13 cellular contexts compared by ENCODE assay signal in genomic region chr5:43309657-43310056, GRCh38. TPM values are rescaled to one million over a fixed set of nuclear protein-coding genes. Genes with fewer than 3 reads are reported as not detected.
DNase-seq lines count a peak whose midpoint lies in the region; ATAC-seq and TF ChIP-seq lines count a peak whose summit lies in the region.
"Had no signal": no experiment of that assay in that cellular context is flagged by ENCODE, and none has a peak within 500 bp of the region (broad histone marks: within the 10 kb centered on the region; RNA-seq: fewer than 3 reads in every experiment).

No MANE protein-coding gene starts in this region.

- H4K20me1 ChIP-seq in SU-DHL-6 (ENCODE audit: low read depth, low read length): peaks cover 63% of the 10 kb centered on the region

- no peaks in the 10 kb centered on the region for H3K27me3 ChIP-seq in SU-DHL-6 (ENCODE audit: low read length)
- H3K27me3 ChIP-seq in colonic mucosa: no peaks in the 10 kb centered on the region
- H3K27me3 ChIP-seq: tibial artery had no signal

- H3K9me2 ChIP-seq in SU-DHL-6 (replicated peaks; ENCODE audit: insufficient read depth, low read length): no peaks in the 10 kb centered on the region

- intact Hi-C loops in colonic mucosa (cut with DNase I): loop anchor here (5.0 kb wide), 1 partner anchor 187 kb away; the partner anchor contains the start of gene ZNF131

- no peaks in the 10 kb centered on the region for H3K9me3 ChIP-seq in SU-DHL-6 (ENCODE audit: insufficient read depth, low read length)
- no peaks in the 10 kb centered on the region for H3K9me3 ChIP-seq in colonic mucosa
- H3K9me3 ChIP-seq: tibial artery had no signal

- H3K36me3 ChIP-seq in SU-DHL-6 (ENCODE audit: low read length) (peaks cover 44% of the 10 kb centered on the region), colonic mucosa (no peaks in the 10 kb centered on the region)
- H3K36me3 ChIP-seq: tibial artery had no signal

- no peak for DNase-seq in activated naive CD8-positive, alpha-beta T cell treated with anti-CD3 and anti-CD28 coated beads for 36 hours
- DNase-seq in foreskin fibroblast (no peak), colonic mucosa (no peak), DMS53 treated with DMSO at 0.1 percent for 48 hours (lab: John Stamatoyannopoulos, UW; ENCODE audit: unreplicated experiment) (no peak)
- DNase-seq in stimulated activated naive B cell treated with anti-CD40 and anti-IgM and Interleukin-4, amounts not matched to agents 10 μg/mL and 1 μg/mL and 100 μg/mL, for 72 hours: no peak
- DNase-seq: CD4-positive, alpha-beta T cell; HCEC 1CT; NCI-H2081 treated with DMSO at 0.1 percent for 48 hours; stimulated activated CD4-positive, alpha-beta T cell treated with anti-CD3 and anti-CD28 coated beads, Interleukin-2, amount 100 ng/mL, for 24 hours; tibial artery had no signal

- peaks cover 7% of the 10 kb centered on the region for H3K4me1 ChIP-seq in colonic mucosa

- no peak for ATAC-seq in stimulated activated naive B cell treated with anti-CD40 and anti-IgM and Interleukin-4, amounts not matched to agents 10 μg/mL and 1 μg/mL and 100 μg/mL, for 72 hours (replicated peaks)
- no peak for ATAC-seq in GM21390 (IDR thresholded peaks at IDR 0.05; ENCODE audit: unreplicated experiment)

- no peaks in the 10 kb centered on the region for H3K27me3 Mint-ChIP-seq in activated naive CD8-positive, alpha-beta T cell
- H3K27me3 Mint-ChIP-seq in activated naive CD8-positive, alpha-beta T cell treated with anti-CD3 and anti-CD28 coated beads for 36 hours: no peaks in the 10 kb centered on the region
- H3K27me3 Mint-ChIP-seq in stimulated activated naive B cell treated with anti-CD40 and anti-IgM and Interleukin-4, amounts not matched to agents 10 μg/mL and 1 μg/mL and 100 μg/mL, for 72 hours: no peaks in the 10 kb centered on the region
- H3K27me3 Mint-ChIP-seq: CD4-positive, alpha-beta T cell had no signal

- peaks cover 73% of the 10 kb centered on the region for H3K4me1 Mint-ChIP-seq in activated naive CD8-positive, alpha-beta T cell (ENCODE audit: low read depth)
- peaks cover 61% of the 10 kb centered on the region for H3K4me1 Mint-ChIP-seq in activated naive CD8-positive, alpha-beta T cell treated with anti-CD3 and anti-CD28 coated beads for 36 hours
- peaks cover 29 to 78% of the 10 kb centered on the region in 2 donors for H3K4me1 Mint-ChIP-seq in stimulated activated naive B cell treated with anti-CD40 and anti-IgM and Interleukin-4, amounts not matched to agents 10 μg/mL and 1 μg/mL and 100 μg/mL, for 72 hours

- H3K4me3 ChIP-seq in SU-DHL-6 (ENCODE audit: insufficient read depth, low read length, poor library complexity, severe bottlenecking) (no peak overlapping the region), foreskin fibroblast (ENCODE audit: low read depth in 1 of 2, low read length in 2 of 2) (peak overlapping the region; percentile 7 to 87), colonic mucosa (no peak overlapping the region)
- H3K4me3 ChIP-seq: tibial artery had no signal

- TF ChIP-seq CTCF in SU-DHL-6 (IDR thresholded peaks at IDR 0.05; ENCODE audit: insufficient read depth, low read length, poor library complexity, severe bottlenecking): no peak
- TF ChIP-seq CTCF in foreskin fibroblast (IDR thresholded peaks at IDR 0.05; ENCODE audit: low read depth, low read length): no peak
- TF ChIP-seq CTCF in colonic mucosa (IDR thresholded peaks at IDR 0.05): no peak

- H3K27ac Mint-ChIP-seq in activated naive CD8-positive, alpha-beta T cell: peak overlapping the region; percentile 11
- no peak overlapping the region for H3K27ac Mint-ChIP-seq in activated naive CD8-positive, alpha-beta T cell treated with anti-CD3 and anti-CD28 coated beads for 36 hours
- H3K27ac Mint-ChIP-seq in stimulated activated naive B cell treated with anti-CD40 and anti-IgM and Interleukin-4, amounts not matched to agents 10 μg/mL and 1 μg/mL and 100 μg/mL, for 72 hours: no peak overlapping the region
- H3K27ac Mint-ChIP-seq: CD4-positive, alpha-beta T cell had no signal

- H3K27ac ChIP-seq in SU-DHL-6 (ENCODE audit: low read depth, low read length): peak overlapping the region; percentile 26; the same call in 1 of the 2 replicates
- H3K27ac ChIP-seq in colonic mucosa: no peak overlapping the region
- H3K27ac ChIP-seq: tibial artery had no signal

- H3K9me3 Mint-ChIP-seq in activated naive CD8-positive, alpha-beta T cell (ENCODE audit: low read depth): peaks cover 2% of the 10 kb centered on the region
- H3K9me3 Mint-ChIP-seq in activated naive CD8-positive, alpha-beta T cell treated with anti-CD3 and anti-CD28 coated beads for 36 hours: peaks cover 4% of the 10 kb centered on the region
- peaks cover 3% of the 10 kb centered on the region in 2 donors for H3K9me3 Mint-ChIP-seq in stimulated activated naive B cell treated with anti-CD40 and anti-IgM and Interleukin-4, amounts not matched to agents 10 μg/mL and 1 μg/mL and 100 μg/mL, for 72 hours
- H3K9me3 Mint-ChIP-seq: CD4-positive, alpha-beta T cell had no signal

- H3K4me3 Mint-ChIP-seq in activated naive CD8-positive, alpha-beta T cell: peak overlapping the region; percentile 38
- H3K4me3 Mint-ChIP-seq in activated naive CD8-positive, alpha-beta T cell treated with anti-CD3 and anti-CD28 coated beads for 36 hours: no peak overlapping the region
- H3K4me3 Mint-ChIP-seq in stimulated activated naive B cell treated with anti-CD40 and anti-IgM and Interleukin-4, amounts not matched to agents 10 μg/mL and 1 μg/mL and 100 μg/mL, for 72 hours: peak overlapping the region; percentile 42 to 65

- peak overlapping the region; percentile 16; the same call in 1 of the 2 replicates for H3K9ac ChIP-seq in SU-DHL-6 (ENCODE audit: low read length)
- no peak overlapping the region for H3K9ac ChIP-seq in colonic mucosa (ENCODE audit: low read depth in 2 of 2, low read length in 2 of 2)

- H3K4me2 ChIP-seq in SU-DHL-6 (ENCODE audit: low read depth, low read length, poor library complexity, severe bottlenecking): peak overlapping the region; percentile 96

- H3K79me2 ChIP-seq in SU-DHL-6 (ENCODE audit: insufficient read depth, low read length): peaks cover 85% of the 10 kb centered on the region

- H2AFZ ChIP-seq in SU-DHL-6 (ENCODE audit: low read depth, low read length, severe bottlenecking): no peak overlapping the region

- peaks cover 27% of the 10 kb centered on the region for H3F3A ChIP-seq in SU-DHL-6 (ENCODE audit: insufficient read depth)

- peaks cover 2% of the 10 kb centered on the region for H3K36me3 Mint-ChIP-seq in activated naive CD8-positive, alpha-beta T cell
- peaks cover 27% of the 10 kb centered on the region for H3K36me3 Mint-ChIP-seq in activated naive CD8-positive, alpha-beta T cell treated with anti-CD3 and anti-CD28 coated beads for 36 hours
- peaks cover 21 to 40% of the 10 kb centered on the region in 2 donors for H3K36me3 Mint-ChIP-seq in stimulated activated naive B cell treated with anti-CD40 and anti-IgM and Interleukin-4, amounts not matched to agents 10 μg/mL and 1 μg/mL and 100 μg/mL, for 72 hours

RNA-seq across cellular contexts. Expression of gene HMGCS1, which starts 3.6 kb away (rescaled TPM):
- 10 to 100 TPM; 58.4 to 60.2 TPM for total RNA-seq in activated naive CD8-positive, alpha-beta T cell treated with anti-CD3 and anti-CD28 coated beads for 36 hours
- total RNA-seq in colonic mucosa: 100 to 1,000 TPM in 1 of 2 donors, 10 to 100 TPM in 1; 95.1 to 498 TPM

Comparison
In these comparisons a context has a peak if more than half of its experiments do, and no peak if none do; other contexts are left out.
1. H3K4me3 ChIP-seq: peak in foreskin fibroblast (2 of 2); none in SU-DHL-6 (single experiment) and colonic mucosa (single experiment).